ENCODE assay signal across 19 cellular contexts in the genomic region with DNA sequence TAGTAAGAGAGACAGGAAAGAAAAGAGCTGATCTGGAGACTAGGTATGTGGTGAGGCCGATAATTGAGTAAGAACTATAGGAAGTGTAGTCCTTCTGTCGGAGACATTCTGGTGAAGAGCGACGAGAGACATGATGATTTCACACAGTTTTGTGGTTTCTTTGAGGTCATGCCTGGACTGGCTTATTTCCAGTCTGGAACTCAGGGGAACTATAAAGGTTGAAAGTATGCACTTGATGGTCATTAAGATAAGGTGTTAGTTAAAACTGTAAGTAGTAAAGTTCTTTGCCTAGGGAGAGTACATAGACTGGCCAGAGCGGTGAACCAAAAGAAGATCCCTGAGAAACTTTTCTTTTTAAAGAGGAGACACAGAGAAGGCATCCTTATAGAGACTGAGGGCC.
DNase-seq lines count a peak whose midpoint lies in the region; ATAC-seq, FAIRE-seq and TF ChIP-seq lines count a peak whose summit lies in the region.
"Had no signal": no experiment of that assay in that cellular context is flagged by ENCODE, and none has a peak within 500 bp of the region (broad histone marks: within the 10 kb centered on the region; RNA-seq: fewer than 3 reads in every experiment).

No MANE protein-coding gene starts in this region.

- TF ChIP-seq CTCF in MCF 10A (IDR thresholded peaks at IDR 0.05; ENCODE audit: unreplicated experiment): no peak
- TF ChIP-seq CTCF in breast epithelium (IDR thresholded peaks at IDR 0.05): no peak
- no peak for TF ChIP-seq CTCF in foreskin keratinocyte (conservative IDR thresholded peaks at IDR 0.05)
- no peak for TF ChIP-seq CTCF in pancreas (IDR thresholded peaks at IDR 0.05)
- TF ChIP-seq CTCF in dorsolateral prefrontal cortex (IDR thresholded peaks at IDR 0.05 in 54 of 56, conservative IDR thresholded peaks at IDR 0.05 in 2 of 56; ENCODE audit: low read depth in 1 of 56, partially characterized antibody in 56 of 56): no peak

- H3K27me3 Mint-ChIP-seq in MCF 10A (ENCODE audit: insufficient read depth, unreplicated experiment): peaks cover 90% of the 10 kb centered on the region
- H3K27me3 Mint-ChIP-seq: CD4-positive, CD25-positive, alpha-beta regulatory T cell had no signal

- peaks cover 6% of the 10 kb centered on the region for H3K4me1 Mint-ChIP-seq in MCF 10A (ENCODE audit: insufficient read depth, unreplicated experiment)
- H3K4me1 Mint-ChIP-seq: activated B cell treated with CpG ODN at 0.5 μM for 24 hours; CD4-positive, CD25-positive, alpha-beta regulatory T cell; nephron progenitor cell had no signal

- H3K4me3 ChIP-seq in breast epithelium: no peak overlapping the region
- no peak overlapping the region for H3K4me3 ChIP-seq in pancreas
- H3K4me3 ChIP-seq in dorsolateral prefrontal cortex: no peak overlapping the region
- H3K4me3 ChIP-seq: ascending aorta, PC-9 had no signal

- intact Hi-C loops in MCF 10A (cut with micrococcal nuclease) (no loop called here), breast epithelium (cut with DNase I; ENCODE audit: low total_unique reads) (no loop called here), pancreas (cut with DNase I) (no loop called here), dorsolateral prefrontal cortex (cut with DNase I) (no loop called here)

- H3K27me3 ChIP-seq in breast epithelium (no peaks in the 10 kb centered on the region), foreskin keratinocyte (peaks cover 29% of the 10 kb centered on the region), pancreas (peaks cover 0 to 3% (median 0%) of the 10 kb centered on the region in 4 donors), dorsolateral prefrontal cortex (peaks cover 0 to 23% (median 0%) of the 10 kb centered on the region in 45 donors)
- H3K27me3 ChIP-seq: ascending aorta had no signal

- 84 to 92% methylated on average over 5 of the region's 5 CpGs for WGBS in pancreas, 2 donors

- CTCF ChIA-PET in MCF 10A (lab: Yijun Ruan, JAX): interaction anchor here (0.5 kb wide), 1 partner anchor 259 kb away, joined by 4 read pairs; no protein-coding TSS in a partner anchor

- no peak overlapping the region for H3K4me3 Mint-ChIP-seq in MCF 10A (ENCODE audit: unreplicated experiment)
- H3K4me3 Mint-ChIP-seq: activated B cell treated with CpG ODN at 0.5 μM for 24 hours; CD4-positive, CD25-positive, alpha-beta regulatory T cell; nephron progenitor cell had no signal

- ATAC-seq in foreskin keratinocyte (peak; percentile 54), pancreas (no peak), GM21381 (IDR thresholded peaks at IDR 0.05; ENCODE audit: unreplicated experiment) (no peak)

- no peak overlapping the region for H3K27ac ChIP-seq in breast epithelium
- H3K27ac ChIP-seq in foreskin keratinocyte: no peak overlapping the region
- H3K27ac ChIP-seq in pancreas: no peak overlapping the region
- no peak overlapping the region for H3K27ac ChIP-seq in dorsolateral prefrontal cortex
- H3K27ac ChIP-seq: ascending aorta, PC-9 had no signal

- no peaks in the 10 kb centered on the region for H3K9me3 ChIP-seq in breast epithelium
- no peaks in the 10 kb centered on the region for H3K9me3 ChIP-seq in pancreas
- H3K9me3 ChIP-seq: ascending aorta had no signal

- POLR2A ChIA-PET in MCF 10A (lab: Yijun Ruan, JAX): no interaction called here

- peaks cover 6% of the 10 kb centered on the region for H3K36me3 Mint-ChIP-seq in MCF 10A (ENCODE audit: insufficient read depth, unreplicated experiment)
- H3K36me3 Mint-ChIP-seq: CD4-positive, CD25-positive, alpha-beta regulatory T cell had no signal

- H3K9me3 Mint-ChIP-seq in MCF 10A (ENCODE audit: unreplicated experiment): no peaks in the 10 kb centered on the region
- H3K9me3 Mint-ChIP-seq: activated B cell treated with CpG ODN at 0.5 μM for 24 hours, nephron progenitor cell had no signal

- no peak overlapping the region for H3K27ac Mint-ChIP-seq in MCF 10A (ENCODE audit: low read depth, unreplicated experiment)
- H3K27ac Mint-ChIP-seq: activated B cell treated with CpG ODN at 0.5 μM for 24 hours; CD4-positive, CD25-positive, alpha-beta regulatory T cell; nephron progenitor cell had no signal

- H3K4me1 ChIP-seq in breast epithelium (no peaks in the 10 kb centered on the region), foreskin keratinocyte (no peaks in the 10 kb centered on the region), pancreas (peaks cover 6 to 17% (median 10%) of the 10 kb centered on the region in 3 donors)
- H3K4me1 ChIP-seq: ascending aorta had no signal

- TF ChIP-seq POLR2A in breast epithelium (IDR thresholded peaks at IDR 0.05): no peak

- no TSS peak for BruUV-seq in MCF 10A (replicated peaks; lab: Mats Ljungman, UMichigan)

- H3K36me3 ChIP-seq in breast epithelium: no peaks in the 10 kb centered on the region
- H3K36me3 ChIP-seq in pancreas: no peaks in the 10 kb centered on the region
- H3K36me3 ChIP-seq: ascending aorta had no signal

- no peak for FAIRE-seq in urothelium cell line (lab: Jason Lieb, UNC)
- no peak for FAIRE-seq in pancreas (lab: Jason Lieb, UNC)
- FAIRE-seq: A204.1, GM12891 had no signal

- peak; percentile 54 for DNase-seq in MCF 10A (ENCODE audit: unreplicated experiment)
- no peak for DNase-seq in breast epithelium (ENCODE audit: low spot score in 2 of 2)
- DNase-seq in SKM-1 (lab: John Stamatoyannopoulos, UW; ENCODE audit: unreplicated experiment): peak; percentile 46
- DNase-seq in foreskin keratinocyte: peak; percentile 50 to 80
- peak; percentile 11 for DNase-seq in urothelium cell line (ENCODE audit: low spot score)
- no peak for DNase-seq in pancreas
- no peak for DNase-seq in dorsolateral prefrontal cortex
- DNase-seq: activated B cell treated with CpG ODN at 0.5 μM for 24 hours; activated effector memory CD4-positive, alpha-beta T cell treated with Interleukin-2 at 50 U/mL for 16 hours; CD4-positive, CD25-positive, alpha-beta regulatory T cell; NCI-H1105 treated with DMSO at 0.1 percent for 48 hours; NCI-H345; nephron progenitor cell; PC-9; substantia nigra had no signal

Comparison
In these comparisons a context has a peak if more than half of its experiments do, and no peak if none do; other contexts are left out.
1. DNase-seq: peak in MCF 10A (single experiment), SKM-1 (single experiment), foreskin keratinocyte (2 of 2) and urothelium cell line (single experiment); none in breast epithelium (0 of 2), pancreas (0 of 6) and dorsolateral prefrontal cortex (0 of 10).